Comparison of ENCODE assay signal across 14 cellular contexts in the genomic region with DNA sequence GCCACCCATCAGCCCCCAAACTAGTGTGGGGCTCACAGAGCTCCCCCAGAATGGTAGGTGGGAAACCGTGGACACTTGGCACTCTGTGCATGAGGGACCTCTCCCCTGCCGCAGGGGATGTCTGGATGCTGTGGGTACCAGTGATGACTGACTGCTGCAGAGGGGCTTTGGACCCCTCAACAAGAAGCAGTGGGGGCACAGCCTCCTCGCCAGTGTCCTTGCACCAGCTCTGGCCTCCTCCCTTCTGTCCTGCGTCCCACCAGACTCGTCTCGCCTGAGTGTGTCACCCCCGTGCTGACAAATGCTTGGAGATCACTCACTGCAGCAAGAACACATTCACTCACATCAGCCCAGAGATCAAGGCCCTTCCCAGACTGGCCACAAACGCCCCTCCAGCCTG. TPM values are rescaled to one million over a fixed set of nuclear protein-coding genes. Genes with fewer than 3 reads are reported as not detected.
A peak's percentile ranks its signal among the peaks of the same experiment; 100 is the strongest.
DNase-seq lines count a peak whose midpoint lies in the region; ATAC-seq and TF ChIP-seq lines count a peak whose summit lies in the region.
"Had no signal": no experiment of that assay in that cellular context is flagged by ENCODE, and none has a peak within 500 bp of the region (broad histone marks: within the 10 kb centered on the region; RNA-seq: fewer than 3 reads in every experiment).

No MANE protein-coding gene starts in this region.

- H3K27ac Mint-ChIP-seq in glutamatergic neuron (ENCODE audit: unreplicated experiment) (peak overlapping the region; percentile 22), osteocyte (ENCODE audit: unreplicated experiment) (no peak overlapping the region), Caco-2 (ENCODE audit: unreplicated experiment) (no peak overlapping the region)
- H3K27ac Mint-ChIP-seq: CD4-positive, alpha-beta memory T cell; H9 had no signal

- DNase-seq in NT2/D1 (ENCODE audit: low read depth, low spot score), result no peak
- DNase-seq in Panc1 (ENCODE audit: low read depth, low spot score), result no peak
- no peak for DNase-seq in glutamatergic neuron
- peak; percentile 62 for DNase-seq in osteocyte (ENCODE audit: extremely low spot score, unreplicated experiment)
- no peak for DNase-seq in Right ventricle myocardium inferior (ENCODE audit: missing footprints)
- DNase-seq in Caco-2, result no peak
- DNase-seq: C1 segment of cervical spinal cord; CD4-positive, alpha-beta memory T cell; COR-L47; DND-41; GOT3; H9 had no signal

- H3K36me3 Mint-ChIP-seq in glutamatergic neuron (ENCODE audit: unreplicated experiment) (no peaks in the 10 kb centered on the region), osteocyte (ENCODE audit: unreplicated experiment) (no peaks in the 10 kb centered on the region), Caco-2 (ENCODE audit: insufficient read depth, unreplicated experiment) (no peaks in the 10 kb centered on the region)
- H3K36me3 Mint-ChIP-seq: CD4-positive, alpha-beta memory T cell had no signal

- H3K27me3 Mint-ChIP-seq in glutamatergic neuron (ENCODE audit: unreplicated experiment) (peaks cover 10% of the 10 kb centered on the region), osteocyte (ENCODE audit: unreplicated experiment) (peaks cover 16% of the 10 kb centered on the region), Caco-2 (ENCODE audit: insufficient read depth, unreplicated experiment) (peaks cover 29% of the 10 kb centered on the region)

- H3K9me3 Mint-ChIP-seq in glutamatergic neuron (ENCODE audit: unreplicated experiment) (peaks cover 6% of the 10 kb centered on the region), osteocyte (ENCODE audit: unreplicated experiment) (no peaks in the 10 kb centered on the region), Caco-2 (ENCODE audit: unreplicated experiment) (no peaks in the 10 kb centered on the region)
- H3K9me3 Mint-ChIP-seq: H9 had no signal

- CTCF ChIA-PET in Panc1 (lab: Charles Lee), result no interaction called here
- CTCF ChIA-PET in Caco-2 (lab: Charles Lee), result no interaction called here

- peak overlapping the region; percentile 38 for H3K9ac ChIP-seq in NT2/D1 (ENCODE audit: insufficient read length, low read depth)

- H3K9me3 ChIP-seq in NT2/D1 (ENCODE audit: insufficient read depth, low read length), result no peaks in the 10 kb centered on the region
- H3K9me3 ChIP-seq in Panc1 (ENCODE audit: control insufficient read depth, insufficient read depth, low read depth, low read length), result no peaks in the 10 kb centered on the region
- H3K9me3 ChIP-seq in Caco-2, result no peaks in the 10 kb centered on the region

- H3K4me1 ChIP-seq in NT2/D1 (ENCODE audit: insufficient read depth, insufficient read length), result peaks cover 6% of the 10 kb centered on the region
- no peaks in the 10 kb centered on the region for H3K4me1 ChIP-seq in Panc1 (ENCODE audit: control insufficient read depth, insufficient read depth, low read length)
- no peaks in the 10 kb centered on the region for H3K4me1 ChIP-seq in Caco-2

- H3K27ac ChIP-seq in Panc1 (ENCODE audit: low read length), result no peak overlapping the region

- intact Hi-C loops in Panc1 (cut with micrococcal nuclease; ENCODE audit: unreplicated experiment) (no loop called here), Right ventricle myocardium inferior (cut with DNase I) (no loop called here), Caco-2 (cut with micrococcal nuclease; ENCODE audit: unreplicated experiment) (no loop called here)

- H3K4me3 ChIP-seq in NT2/D1 (ENCODE audit: insufficient read length, low read depth) (no peak overlapping the region), Panc1 (ENCODE audit: low read depth in 2 of 2, low read length in 2 of 2) (no peak overlapping the region), Caco-2 (ENCODE audit: low read depth, low read length) (no peak overlapping the region)

- in situ Hi-C loops in Panc1 (cut with HindIII; ENCODE audit: low pct_unique_long_range_greater_than_20kb, low sequenced_read_pairs), result no loop called here

- H3K36me3 ChIP-seq in NT2/D1 (ENCODE audit: insufficient read depth, insufficient read length, low read length), result no peaks in the 10 kb centered on the region
- no peaks in the 10 kb centered on the region for H3K36me3 ChIP-seq in Panc1 (ENCODE audit: control insufficient read depth, insufficient read depth, low read length)
- no peaks in the 10 kb centered on the region for H3K36me3 ChIP-seq in Caco-2 (ENCODE audit: control insufficient read depth, insufficient read depth, low read length)

- peaks cover 10% of the 10 kb centered on the region for H3K4me1 Mint-ChIP-seq in glutamatergic neuron (ENCODE audit: low read depth, unreplicated experiment)
- H3K4me1 Mint-ChIP-seq in osteocyte (ENCODE audit: unreplicated experiment), result peaks cover 9% of the 10 kb centered on the region
- H3K4me1 Mint-ChIP-seq in Caco-2 (ENCODE audit: low read depth, unreplicated experiment), result no peaks in the 10 kb centered on the region
- H3K4me1 Mint-ChIP-seq: CD4-positive, alpha-beta memory T cell had no signal

- H3K4me3 Mint-ChIP-seq in glutamatergic neuron (ENCODE audit: unreplicated experiment), result no peak overlapping the region
- no peak overlapping the region for H3K4me3 Mint-ChIP-seq in osteocyte (ENCODE audit: unreplicated experiment)
- H3K4me3 Mint-ChIP-seq in Caco-2 (ENCODE audit: unreplicated experiment), result no peak overlapping the region
- H3K4me3 Mint-ChIP-seq: CD4-positive, alpha-beta memory T cell; H9 had no signal

- no peak for TF ChIP-seq CTCF in Panc1 (IDR thresholded peaks at IDR 0.05)
- no peak for TF ChIP-seq CTCF in glutamatergic neuron (IDR thresholded peaks at IDR 0.05; ENCODE audit: partially characterized antibody, unreplicated experiment)
- TF ChIP-seq CTCF in osteocyte (IDR thresholded peaks at IDR 0.05), result no peak
- TF ChIP-seq CTCF in Caco-2 (IDR thresholded peaks at IDR 0.05; ENCODE audit: insufficient read depth in 1 of 2, low read depth in 1 of 2, low read length in 1 of 2, severe bottlenecking in 1 of 2, unreplicated experiment in 1 of 2), result no peak

- POLR2A ChIA-PET in Panc1 (lab: Charles Lee), result no interaction called here
- POLR2A ChIA-PET in Caco-2 (lab: Charles Lee), result no interaction called here

- H3K27me3 ChIP-seq in NT2/D1 (ENCODE audit: insufficient read depth, insufficient read length), result no peaks in the 10 kb centered on the region
- H3K27me3 ChIP-seq in Panc1 (ENCODE audit: control insufficient read depth, insufficient read depth, low read length), result peaks cover 41% of the 10 kb centered on the region
- H3K27me3 ChIP-seq in Caco-2 (replicated peaks; ENCODE audit: control insufficient read depth, insufficient read depth, low read length), result no peaks in the 10 kb centered on the region

- ATAC-seq in Panc1 (peak; percentile 17; the same call in 1 of the 2 replicates), Right ventricle myocardium inferior (no peak), HG03354 (IDR thresholded peaks at IDR 0.05; ENCODE audit: poor library complexity, severe bottlenecking, unreplicated experiment) (no peak)
- ATAC-seq: HCT116 had no signal

- BruUV-seq in Panc1 (replicated peaks; lab: Mats Ljungman, UMichigan) (no TSS peak), Caco-2 (replicated peaks; lab: Mats Ljungman, UMichigan) (no TSS peak)

RNA-seq across cellular contexts. Expression of a gene that starts 37.3 kb away (rescaled TPM):
- total RNA-seq in Panc1 (2021; ENCODE audit: unreplicated experiment), result 15.9 TPM
- polyA plus RNA-seq in Panc1 (2012; ENCODE audit: insufficient read length), result 12.2 TPM
- total RNA-seq in glutamatergic neuron (ENCODE audit: unreplicated experiment), result 13.6 TPM
- total RNA-seq in osteocyte, result 11.3 TPM in 2 replicates
- 5.9 TPM for total RNA-seq in Right ventricle myocardium inferior
- total RNA-seq in Caco-2 (2022), result 16.5 and 16.7 TPM in 2 replicates
